In genomic region chr14:35826952-35827416, GRCh38 we compare ENCODE assay signal across 1 cellular context.
A peak's percentile ranks its signal among the peaks of the same experiment; 100 is the strongest.
TF ChIP-seq lines count a peak whose summit lies in the region.

No MANE protein-coding gene starts in this region.

TF ChIP-seq in H1, 55 proteins besides CTCF, POLR2A, EP300 and RAD21:
- TF ChIP-seq SIN3A (conservative IDR thresholded peaks at IDR 0.05 in 1 of 2, IDR thresholded peaks at IDR 0.05 in 1 of 2; ENCODE audit: low read depth in 1 of 2, low read length in 2 of 2) (no peak), SP2 (IDR thresholded peaks at IDR 0.05; ENCODE audit: low read length) (no peak), SRF (IDR thresholded peaks at IDR 0.05; ENCODE audit: low read depth, low read length) (no peak), EGR1 (IDR thresholded peaks at IDR 0.05; ENCODE audit: borderline replicate concordance, low read depth, low read length) (no peak), POLR2AphosphoS5 (IDR thresholded peaks at IDR 0.05; ENCODE audit: low read depth, low read length) (no peak), ATF3 (IDR thresholded peaks at IDR 0.05; ENCODE audit: insufficient read depth, low read depth, low read length) (no peak), ASH2L (IDR thresholded peaks at IDR 0.05; ENCODE audit: low read length) (peak; percentile 26), TBP (IDR thresholded peaks at IDR 0.05; ENCODE audit: low read depth, low read length) (0 out of 2 replicates have a peak, but pooled peaks have one; percentile 12), KDM5A (IDR thresholded peaks at IDR 0.05; ENCODE audit: low read length) (no peak), SIX5 (IDR thresholded peaks at IDR 0.05; ENCODE audit: low read depth, low read length) (no peak)
TF ChIP-seq in H1: peak in this region for 2.
